2 cellular contexts compared by ENCODE assay signal in the genomic region with DNA sequence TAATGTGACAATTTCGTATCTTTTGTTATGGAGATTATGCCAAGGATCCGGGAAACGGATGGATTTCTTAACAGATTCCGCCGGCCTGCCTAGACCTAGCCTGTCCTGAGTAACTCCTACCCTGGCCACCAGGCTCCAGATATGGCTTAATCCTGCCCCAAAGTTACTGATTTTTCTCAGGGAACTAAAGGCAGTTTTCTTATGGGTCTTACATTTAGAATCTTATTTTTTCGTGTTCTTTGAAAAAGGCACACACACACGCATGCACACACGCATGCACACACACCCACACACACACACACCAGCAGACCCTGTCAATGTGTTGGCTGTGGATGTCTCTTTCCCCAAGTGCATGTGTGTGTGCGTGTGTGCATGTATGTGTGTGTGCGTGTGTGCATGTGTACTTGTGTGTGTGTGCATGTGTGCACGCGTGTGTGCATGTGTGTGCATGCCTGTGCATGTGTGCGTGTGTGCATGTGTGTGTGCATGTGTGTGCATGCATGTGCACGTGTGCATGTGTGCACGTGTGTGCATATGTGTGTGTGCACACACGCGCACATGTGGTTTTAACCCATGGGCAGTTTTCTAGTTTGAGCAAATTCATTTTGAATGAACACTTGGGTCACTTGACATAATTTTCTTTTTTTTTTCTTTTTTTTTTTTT.
TF ChIP-seq lines count a peak whose summit lies in the region.

No MANE protein-coding gene starts in this region.

TF ChIP-seq in HepG2, 621 proteins besides CTCF, POLR2A, EP300 and RAD21:
- TF ChIP-seq TSC22D2 (CRISPR knock-in tag; IDR thresholded peaks at IDR 0.05; ENCODE audit: borderline replicate concordance) (no peak), PHF5A (CRISPR knock-in tag; IDR thresholded peaks at IDR 0.05; ENCODE audit: low read depth, unreplicated experiment) (no peak)
- TF ChIP-seq, protein P1, sequence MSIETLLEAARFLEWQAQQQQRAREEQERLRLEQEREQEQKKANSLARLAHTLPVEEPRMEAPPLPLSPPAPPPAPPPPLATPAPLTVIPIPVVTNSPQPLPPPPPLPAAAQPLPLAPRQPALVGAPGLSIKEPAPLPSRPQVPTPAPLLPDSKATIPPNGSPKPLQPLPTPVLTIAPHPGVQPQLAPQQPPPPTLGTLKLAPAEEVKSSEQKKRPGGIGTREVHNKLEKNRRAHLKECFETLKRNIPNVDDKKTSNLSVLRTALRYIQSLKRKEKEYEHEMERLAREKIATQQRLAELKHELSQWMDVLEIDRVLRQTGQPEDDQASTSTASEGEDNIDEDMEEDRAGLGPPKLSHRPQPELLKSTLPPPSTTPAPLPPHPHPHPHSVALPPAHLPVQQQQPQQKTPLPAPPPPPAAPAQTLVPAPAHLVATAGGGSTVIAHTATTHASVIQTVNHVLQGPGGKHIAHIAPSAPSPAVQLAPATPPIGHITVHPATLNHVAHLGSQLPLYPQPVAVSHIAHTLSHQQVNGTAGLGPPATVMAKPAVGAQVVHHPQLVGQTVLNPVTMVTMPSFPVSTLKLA (IDR thresholded peaks at IDR 0.05) = peak; percentile 94

TF ChIP-seq in H1, 55 proteins besides CTCF, POLR2A, EP300 and RAD21:
- TF ChIP-seq CTBP2 (IDR thresholded peaks at IDR 0.05; ENCODE audit: borderline replicate concordance, insufficient read depth, insufficient read length, low read length) = no peak
- no peak for TF ChIP-seq BRCA1 (IDR thresholded peaks at IDR 0.05; ENCODE audit: low read depth, low read length)
- no peak for TF ChIP-seq RBBP5 (IDR thresholded peaks at IDR 0.05; ENCODE audit: borderline replicate concordance, low read depth, low read length)
- TF ChIP-seq EGR1 (IDR thresholded peaks at IDR 0.05; ENCODE audit: borderline replicate concordance, low read depth, low read length) = no peak
- no peak for TF ChIP-seq CBX8 (IDR thresholded peaks at IDR 0.05; ENCODE audit: borderline replicate concordance, low read depth, low read length)
- no peak for TF ChIP-seq JUN (IDR thresholded peaks at IDR 0.05; ENCODE audit: low read depth, low read length)
- TF ChIP-seq KDM4A (IDR thresholded peaks at IDR 0.05; ENCODE audit: low read depth, low read length, severe bottlenecking) = no peak
- no peak for TF ChIP-seq POU5F1 (IDR thresholded peaks at IDR 0.05; ENCODE audit: low read depth, low read length)
- no peak for TF ChIP-seq EZH2 (IDR thresholded peaks at IDR 0.05; ENCODE audit: low read depth, low read length, severe bottlenecking)
- no peak for TF ChIP-seq SIN3A (conservative IDR thresholded peaks at IDR 0.05 in 1 of 2, IDR thresholded peaks at IDR 0.05 in 1 of 2; ENCODE audit: low read depth in 1 of 2, low read length in 2 of 2)
- TF ChIP-seq BCL11A (IDR thresholded peaks at IDR 0.05; ENCODE audit: low read depth in 2 of 2, low read length in 2 of 2) = no peak
TF ChIP-seq in H1: peak in this region for 0.
